ENCODE assay signal across 9 cellular contexts in the genomic region with DNA sequence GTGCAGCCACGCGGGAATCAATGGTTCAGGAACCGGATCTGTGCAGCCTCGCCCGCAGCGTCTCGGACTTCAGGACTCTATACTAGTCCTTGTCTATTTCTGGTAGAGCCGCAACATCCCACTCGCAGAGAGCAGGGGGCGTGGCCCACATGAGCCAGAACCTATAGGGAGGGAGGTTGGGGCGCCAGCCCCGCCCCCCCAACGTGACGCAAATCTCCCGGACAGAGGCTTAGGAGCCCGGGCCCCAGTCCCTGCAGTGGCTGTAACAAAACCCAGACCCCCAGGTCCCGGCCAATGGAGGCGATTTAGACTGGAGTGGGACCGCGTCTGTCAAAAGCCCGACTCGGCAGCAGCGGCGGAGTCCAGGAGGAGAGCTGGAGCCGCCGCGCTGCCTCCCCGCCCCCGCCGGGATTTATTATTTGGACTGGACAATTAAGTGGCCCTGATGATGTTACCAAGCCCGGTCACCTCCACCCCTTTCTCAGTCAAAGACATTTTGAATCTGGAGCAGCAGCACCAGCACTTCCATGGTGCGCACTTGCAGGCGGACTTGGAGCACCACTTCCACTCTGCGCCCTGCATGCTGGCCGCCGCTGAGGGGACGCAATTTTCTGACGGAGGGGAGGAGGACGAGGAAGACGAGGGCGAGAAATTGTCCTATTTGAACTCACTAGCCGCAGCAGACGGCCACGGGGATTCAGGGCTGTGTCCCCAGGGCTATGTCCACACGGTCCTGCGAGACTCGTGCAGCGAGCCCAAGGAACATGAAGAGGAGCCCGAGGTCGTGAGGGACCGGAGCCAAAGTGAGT. TPM values are rescaled to one million over a fixed set of nuclear protein-coding genes. Genes with fewer than 3 reads are reported as not detected.
DNase-seq lines count a peak whose midpoint lies in the region; ATAC-seq and TF ChIP-seq lines count a peak whose summit lies in the region.
"Had no signal": no experiment of that assay in that cellular context is flagged by ENCODE, and none has a peak within 500 bp of the region (broad histone marks: within the 10 kb centered on the region; RNA-seq: fewer than 3 reads in every experiment).

Gene NKX2-3, plus strand, starts transcription at position 256 of the 809 bp plus-strand sequence. Its CDS starts 190 bp downstream, at position 446.

- no peaks in the 10 kb centered on the region for H3K9me3 ChIP-seq in heart left ventricle

- H3K27ac ChIP-seq in VCaP (peak within 1 kb of the TSS; percentile 48; the same call in 1 of the 2 replicates), heart left ventricle (peak within 1 kb of the TSS in 1 of 12 donors; percentile 93)
- H3K27ac ChIP-seq: HL-60 had no signal

- no peak for TF ChIP-seq POLR2A in heart left ventricle (IDR thresholded peaks at IDR 0.05)

- intact Hi-C loops in heart left ventricle (cut with DNase I) = no loop called here

- peaks cover 84 to 100% (median 99%) of the 10 kb centered on the region in 9 donors for H3K27me3 ChIP-seq in heart left ventricle

- ATAC-seq in HG02852 (IDR thresholded peaks at IDR 0.05; ENCODE audit: unreplicated experiment) (peak; percentile 50), heart left ventricle (peak in 3 of 4 donors; percentile 44 to 63 (median 59)), GM19324 (IDR thresholded peaks at IDR 0.05; ENCODE audit: low FRiP score, unreplicated experiment) (no peak)

- 2 to 4% (median 3%) methylated on average over 43 to 51 of the region's 51 CpGs for WGBS in heart left ventricle, 4 donors

- peak within 1 kb of the TSS in 1 of 12 donors; percentile 35 for H3K4me3 ChIP-seq in heart left ventricle

- TF ChIP-seq CTCF in VCaP (conservative IDR thresholded peaks at IDR 0.05) (no peak), heart left ventricle (IDR thresholded peaks at IDR 0.05) (no peak)

- H3K4me1 ChIP-seq in heart left ventricle = peaks cover 0 to 76% (median 24%) of the 10 kb centered on the region in 12 donors

- H3K36me3 ChIP-seq in heart left ventricle = no peaks in the 10 kb centered on the region

- DNase-seq in EH (ENCODE audit: low read depth) = peak; percentile 69
- DNase-seq in heart left ventricle = peak in 3 of 5 donors; percentile 58 to 75 (median 58)
- DNase-seq in stimulated activated CD4-positive, alpha-beta T cell treated with anti-CD3 and anti-CD28 coated beads, Interleukin-12 subunit alpha, Interleukin-12 subunit beta, amount 100 ng/mL, for 4 hours = peak; percentile 27
- DNase-seq in cerebellar nuclear complex (lab: John Stamatoyannopoulos, UW) = no peak
- no peak for DNase-seq in NCI-H774 (lab: John Stamatoyannopoulos, UW)

RNA-seq across cellular contexts. Expression of gene NKX2-3, which starts in this region (rescaled TPM):
- not detected for total RNA-seq in heart left ventricle
- polyA plus RNA-seq in heart left ventricle = not detected

Comparison
In these comparisons a context has a peak if more than half of its experiments do, and no peak if none do; other contexts are left out.
1. Peak in DNase-seq and ATAC-seq in heart left ventricle; RNA of the gene not detected or under 1 TPM.
2. DNase-seq: peak in EH (single experiment) and stimulated activated CD4-positive, alpha-beta T cell treated with anti-CD3 and anti-CD28 coated beads, Interleukin-12 subunit alpha, Interleukin-12 subunit beta, amount 100 ng/mL, for 4 hours (single experiment); none in cerebellar nuclear complex (0 of 2) and NCI-H774 (single experiment).